9 cellular contexts compared by ENCODE assay signal in the genomic region with DNA sequence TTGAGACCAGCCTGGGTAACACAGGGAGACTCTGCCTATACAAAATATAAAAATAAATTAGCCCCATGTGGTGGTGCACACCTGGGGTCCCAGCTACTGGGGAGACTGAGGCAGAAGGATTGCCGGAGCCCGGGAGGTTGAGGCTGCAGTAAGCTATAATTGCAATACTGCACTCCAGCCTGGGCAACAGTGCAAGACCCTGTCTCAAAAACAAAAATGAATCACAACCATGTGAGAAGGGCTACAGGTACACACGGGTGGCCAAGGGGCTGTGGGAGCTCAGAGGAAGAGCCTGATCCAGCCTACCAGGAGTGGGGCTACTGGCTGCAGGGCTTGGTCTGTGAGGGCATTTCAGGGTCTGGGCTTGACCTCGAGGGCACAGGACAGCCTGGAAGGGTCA. TPM values are rescaled to one million over a fixed set of nuclear protein-coding genes. Genes with fewer than 3 reads are reported as not detected.
DNase-seq lines count a peak whose midpoint lies in the region; ATAC-seq and TF ChIP-seq lines count a peak whose summit lies in the region.
"Had no signal": no experiment of that assay in that cellular context is flagged by ENCODE, and none has a peak within 500 bp of the region (broad histone marks: within the 10 kb centered on the region; RNA-seq: fewer than 3 reads in every experiment).

No MANE protein-coding gene starts in this region.

- H3K4me3 ChIP-seq in body of pancreas (no peak overlapping the region), vagina (peak overlapping the region in 1 of 2 donors; percentile 3)

- H3K27ac ChIP-seq in body of pancreas (peak overlapping the region in 3 of 4 donors; percentile 62 to 82 (median 78)), vagina (peak overlapping the region; percentile 97)

- peak overlapping the region; percentile 19 for H3K4me3 Mint-ChIP-seq in stimulated activated naive CD8-positive, alpha-beta T cell treated with anti-CD3 and anti-CD28 coated beads, Interleukin-15, Interleukin-2, amounts not matched to agents 100 ng/mL and 50 ng/mL, for 24 hours
- peak overlapping the region; percentile 80 for H3K4me3 Mint-ChIP-seq in natural killer cell treated with Interleukin-12 subunit alpha and Interleukin-12 subunit beta and Interleukin-15 and Interleukin-18, amount 100 ng/mL, for 72 hours

- H3K36me3 ChIP-seq in body of pancreas (replicated peaks in 1 of 2; ENCODE audit: insufficient read depth in 1 of 2, low read depth in 2 of 2) (no peaks in the 10 kb centered on the region), vagina (peaks cover 0 to 12% of the 10 kb centered on the region in 2 donors)

- intact Hi-C loops in body of pancreas (cut with DNase I) (no loop called here), vagina (cut with DNase I) (no loop called here)

- peak overlapping the region; percentile 76 for H3K27ac Mint-ChIP-seq in stimulated activated naive CD8-positive, alpha-beta T cell treated with anti-CD3 and anti-CD28 coated beads, Interleukin-15, Interleukin-2, amounts not matched to agents 100 ng/mL and 50 ng/mL, for 24 hours
- peak overlapping the region; percentile 85 to 94 for H3K27ac Mint-ChIP-seq in natural killer cell treated with Interleukin-12 subunit alpha and Interleukin-12 subunit beta and Interleukin-15 and Interleukin-18, amount 100 ng/mL, for 72 hours

- no peak for TF ChIP-seq POLR2A in body of pancreas (IDR thresholded peaks at IDR 0.05)
- no peak for TF ChIP-seq POLR2A in vagina (IDR thresholded peaks at IDR 0.05)

- ATAC-seq in stimulated activated naive CD8-positive, alpha-beta T cell treated with anti-CD3 and anti-CD28 coated beads, Interleukin-15, Interleukin-2, amounts not matched to agents 100 U/mL and 50 U/mL, for 24 hours, result no peak
- ATAC-seq in body of pancreas (no peak), GM18858 (IDR thresholded peaks at IDR 0.05; ENCODE audit: unreplicated experiment) (no peak), HG02798 (IDR thresholded peaks at IDR 0.05; ENCODE audit: poor library complexity, unreplicated experiment) (no peak)
- no peak for ATAC-seq in natural killer cell treated with Interleukin-12 subunit alpha and Interleukin-12 subunit beta and Interleukin-15 and Interleukin-18, amount 100 ng/mL, for 72 hours

- DNase-seq in stimulated activated naive CD8-positive, alpha-beta T cell treated with anti-CD3 and anti-CD28 coated beads, Interleukin-15, Interleukin-2, amounts not matched to agents 100 U/mL and 50 U/mL, for 24 hours, result no peak
- no peak for DNase-seq in body of pancreas
- no peak for DNase-seq in natural killer cell treated with Interleukin-12 subunit alpha and Interleukin-12 subunit beta and Interleukin-15 and Interleukin-18, amount 100 ng/mL, for 72 hours (ENCODE audit: low spot score)
- DNase-seq in vagina (ENCODE audit: extremely low spot score in 2 of 2), result no peak
- no peak for DNase-seq in SK-N-DZ (ENCODE audit: low spot score)
- DNase-seq: NCI-H1694 treated with DMSO at 0.1 percent for 48 hours had no signal

- no peaks in the 10 kb centered on the region for H3K36me3 Mint-ChIP-seq in stimulated activated naive CD8-positive, alpha-beta T cell treated with anti-CD3 and anti-CD28 coated beads, Interleukin-15, Interleukin-2, amounts not matched to agents 100 ng/mL and 50 ng/mL, for 24 hours (ENCODE audit: low read depth)
- no peaks in the 10 kb centered on the region for H3K36me3 Mint-ChIP-seq in natural killer cell treated with Interleukin-12 subunit alpha and Interleukin-12 subunit beta and Interleukin-15 and Interleukin-18, amount 100 ng/mL, for 72 hours

- peaks cover 99% of the 10 kb centered on the region for H3K4me1 ChIP-seq in body of pancreas
- peaks cover 91% of the 10 kb centered on the region for H3K4me1 ChIP-seq in vagina

- H3K27me3 ChIP-seq in body of pancreas (no peaks in the 10 kb centered on the region), vagina (no peaks in the 10 kb centered on the region)

- H3K27me3 Mint-ChIP-seq in stimulated activated naive CD8-positive, alpha-beta T cell treated with anti-CD3 and anti-CD28 coated beads, Interleukin-15, Interleukin-2, amounts not matched to agents 100 ng/mL and 50 ng/mL, for 24 hours, result no peaks in the 10 kb centered on the region
- no peaks in the 10 kb centered on the region for H3K27me3 Mint-ChIP-seq in natural killer cell treated with Interleukin-12 subunit alpha and Interleukin-12 subunit beta and Interleukin-15 and Interleukin-18, amount 100 ng/mL, for 72 hours

- peaks cover 56% of the 10 kb centered on the region for H3K4me1 Mint-ChIP-seq in stimulated activated naive CD8-positive, alpha-beta T cell treated with anti-CD3 and anti-CD28 coated beads, Interleukin-15, Interleukin-2, amounts not matched to agents 100 ng/mL and 50 ng/mL, for 24 hours (ENCODE audit: low read depth)
- peaks cover 36 to 49% of the 10 kb centered on the region in 2 donors for H3K4me1 Mint-ChIP-seq in natural killer cell treated with Interleukin-12 subunit alpha and Interleukin-12 subunit beta and Interleukin-15 and Interleukin-18, amount 100 ng/mL, for 72 hours (ENCODE audit: low read depth in 2 of 2)

- no peaks in the 10 kb centered on the region for H3K9me3 Mint-ChIP-seq in stimulated activated naive CD8-positive, alpha-beta T cell treated with anti-CD3 and anti-CD28 coated beads, Interleukin-15, Interleukin-2, amounts not matched to agents 100 ng/mL and 50 ng/mL, for 24 hours
- H3K9me3 Mint-ChIP-seq in natural killer cell treated with Interleukin-12 subunit alpha and Interleukin-12 subunit beta and Interleukin-15 and Interleukin-18, amount 100 ng/mL, for 72 hours, result peaks cover 3% of the 10 kb centered on the region

- H3K9me3 ChIP-seq in body of pancreas (no peaks in the 10 kb centered on the region), vagina (no peaks in the 10 kb centered on the region)

- TF ChIP-seq CTCF in body of pancreas (IDR thresholded peaks at IDR 0.05) (no peak), vagina (IDR thresholded peaks at IDR 0.05) (no peak)

- WGBS in body of pancreas, 2 donors, result 65 to 68% methylated on average over 4 of the region's 4 CpGs

RNA-seq across cellular contexts. Expression of a gene that starts 55.2 kb away (rescaled TPM):
- 10 to 100 TPM; 34.5 to 39.9 TPM for total RNA-seq in body of pancreas
- total RNA-seq in natural killer cell treated with Interleukin-12 subunit alpha and Interleukin-12 subunit beta and Interleukin-15 and Interleukin-18, amount 100 ng/mL, for 72 hours, result 1 to 10 TPM; 4.0 to 8.1 TPM
- total RNA-seq in vagina, result 56.2 TPM
- 39.9 and 64.1 TPM in 2 replicates for polyA plus RNA-seq in SK-N-DZ (2014; cell fraction: cytosol; rRNA removed)
- polyA plus RNA-seq in SK-N-DZ (2014; cell fraction: nucleus; rRNA removed), result 25.0 and 104 TPM in 2 replicates
